In the genomic region with DNA sequence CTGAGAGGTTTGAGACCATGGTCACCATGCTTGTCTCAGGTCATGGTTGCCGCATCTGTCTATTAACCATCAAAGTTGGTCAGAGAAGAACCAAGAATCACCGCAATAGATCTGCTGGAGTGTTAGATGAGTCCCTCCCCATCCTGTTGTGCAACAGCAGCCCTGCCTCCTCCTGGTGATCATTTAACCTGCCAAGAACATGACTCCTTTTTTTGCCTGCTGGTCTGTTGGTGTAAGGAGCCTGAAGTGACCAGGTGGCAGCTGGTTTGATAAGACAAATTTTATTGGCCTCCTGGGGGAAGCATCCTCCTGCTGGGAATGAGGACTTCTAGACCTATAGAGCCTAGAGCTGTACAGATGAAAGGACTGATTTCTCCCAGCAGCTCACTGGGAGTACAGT, we compare ENCODE assay signal across 1 cellular context.
TF ChIP-seq lines count a peak whose summit lies in the region.

No MANE protein-coding gene starts in this region.

TF ChIP-seq in IMR-90, 13 proteins besides CTCF, POLR2A, EP300 and RAD21:
- TF ChIP-seq CEBPB (IDR thresholded peaks at IDR 0.05; ENCODE audit: low read depth, low read length) = peak; percentile 78
- TF ChIP-seq, protein P1, sequence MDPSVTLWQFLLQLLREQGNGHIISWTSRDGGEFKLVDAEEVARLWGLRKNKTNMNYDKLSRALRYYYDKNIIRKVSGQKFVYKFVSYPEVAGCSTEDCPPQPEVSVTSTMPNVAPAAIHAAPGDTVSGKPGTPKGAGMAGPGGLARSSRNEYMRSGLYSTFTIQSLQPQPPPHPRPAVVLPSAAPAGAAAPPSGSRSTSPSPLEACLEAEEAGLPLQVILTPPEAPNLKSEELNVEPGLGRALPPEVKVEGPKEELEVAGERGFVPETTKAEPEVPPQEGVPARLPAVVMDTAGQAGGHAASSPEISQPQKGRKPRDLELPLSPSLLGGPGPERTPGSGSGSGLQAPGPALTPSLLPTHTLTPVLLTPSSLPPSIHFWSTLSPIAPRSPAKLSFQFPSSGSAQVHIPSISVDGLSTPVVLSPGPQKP (IDR thresholded peaks at IDR 0.05; ENCODE audit: borderline replicate concordance, low read depth, low read length) = no peak
